ENCODE assay signal across 17 cellular contexts in genomic region chr3:10695595-10696285, GRCh38.
DNase-seq lines count a peak whose midpoint lies in the region; ATAC-seq and TF ChIP-seq lines count a peak whose summit lies in the region.
"Had no signal": no experiment of that assay in that cellular context is flagged by ENCODE, and none has a peak within 500 bp of the region (broad histone marks: within the 10 kb centered on the region; RNA-seq: fewer than 3 reads in every experiment).

No MANE protein-coding gene starts in this region.

- no peaks in the 10 kb centered on the region for H3K36me3 ChIP-seq in uterus

- intact Hi-C loops in uterus (cut with DNase I; ENCODE audit: low total_unique reads), result no loop called here

- H3K4me1 ChIP-seq in uterus, result no peaks in the 10 kb centered on the region
- H3K4me1 ChIP-seq: A549 had no signal

- H3K27ac ChIP-seq in caudate nucleus (ENCODE audit: low read depth, low read length) (peak overlapping the region; percentile 28), uterus (peak overlapping the region; percentile 7 to 43)
- H3K27ac ChIP-seq: A549, PC-9 had no signal

- peak; percentile 63 for ATAC-seq in omental fat pad (ENCODE audit: low FRiP score)
- ATAC-seq: A549; CD8-positive, alpha-beta T cell had no signal

- no peak for TF ChIP-seq CTCF in omental fat pad (IDR thresholded peaks at IDR 0.05)
- TF ChIP-seq CTCF in uterus (IDR thresholded peaks at IDR 0.05), result no peak

- no peaks in the 10 kb centered on the region for H3K27me3 ChIP-seq in uterus

- peak; percentile 58 for DNase-seq in CD1c-positive myeloid dendritic cell (ENCODE audit: extremely low spot score)
- DNase-seq in caudate nucleus (lab: John Stamatoyannopoulos, UW), result peak in 43 of 61 donors; percentile 25 to 95 (median 62)
- no peak for DNase-seq in omental fat pad (ENCODE audit: low spot score)
- peak; percentile 38 to 58 for DNase-seq in uterus
- DNase-seq in foreskin melanocyte, result no peak
- DNase-seq in AG08395 (ENCODE audit: low spot score), result no peak
- DNase-seq in NK-92 (lab: John Stamatoyannopoulos, UW; ENCODE audit: unreplicated experiment), result no peak
- DNase-seq: CD8-positive, alpha-beta T cell; Karpas-422; NCI-H1417; NCI-H187; NCI-H446; NCI-H526; PC-9; SIG-M5; SK-N-SH had no signal

- H3K9me3 ChIP-seq in uterus, result no peaks in the 10 kb centered on the region
- H3K9me3 ChIP-seq: A549, SK-N-SH had no signal

- TF ChIP-seq POLR2A in uterus (IDR thresholded peaks at IDR 0.05), result no peak

- H3K4me3 ChIP-seq in uterus, result no peak overlapping the region
- H3K4me3 ChIP-seq: A549, PC-9 had no signal

Comparison
In these comparisons a context has a peak if more than half of its experiments do, and no peak if none do; other contexts are left out.
1. DNase-seq: peak in CD1c-positive myeloid dendritic cell (single experiment), caudate nucleus (43 of 61) and uterus (2 of 2); none in omental fat pad (single experiment), foreskin melanocyte (single experiment), AG08395 (single experiment) and NK-92 (single experiment).